8 cellular contexts compared by ENCODE assay signal in the genomic region with DNA sequence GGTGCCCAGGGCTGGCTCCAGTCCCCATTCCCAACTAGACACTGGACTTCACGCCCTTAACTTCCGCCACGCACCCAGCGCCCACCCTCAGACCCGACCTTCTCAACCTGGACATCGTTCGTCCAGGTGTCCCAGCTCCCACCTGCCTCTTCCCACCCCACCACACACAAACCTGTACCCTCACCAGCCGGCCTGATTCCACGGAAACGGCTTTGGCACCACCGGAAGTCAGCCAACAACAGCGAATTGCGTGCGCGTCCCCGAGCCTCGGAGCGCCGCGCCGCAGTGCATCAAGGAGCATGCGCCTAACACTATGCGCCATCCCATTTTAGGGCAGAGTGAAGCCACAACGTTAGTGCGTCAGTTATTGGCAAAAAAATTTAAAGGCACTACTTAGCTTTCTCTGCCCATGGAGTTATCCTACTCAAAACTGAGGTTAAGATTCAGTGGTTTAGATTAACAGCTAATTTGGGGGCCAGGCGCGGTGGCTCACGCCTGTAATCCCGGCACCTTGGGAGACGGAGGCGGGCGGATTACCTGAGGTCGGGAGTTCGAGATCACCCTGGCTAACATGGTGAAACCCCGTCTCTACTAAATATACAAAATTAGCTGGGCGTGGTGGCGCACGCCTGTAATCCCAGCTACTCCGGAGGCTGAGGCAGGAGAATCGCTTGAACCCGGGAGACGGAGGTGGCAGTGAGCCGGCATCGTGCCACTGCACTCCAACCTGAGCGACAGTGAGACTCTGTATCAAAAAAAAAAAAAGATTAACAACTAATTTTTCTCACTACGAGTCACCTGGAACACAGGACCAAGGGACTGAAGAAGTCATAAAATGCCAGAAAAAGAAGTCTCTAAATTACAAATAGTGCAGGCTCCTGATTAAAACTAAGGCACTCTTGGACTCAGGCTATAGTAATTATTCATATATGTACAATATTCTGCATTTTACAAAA. TPM values are rescaled to one million over a fixed set of nuclear protein-coding genes. Genes with fewer than 3 reads are reported as not detected.
DNase-seq lines count a peak whose midpoint lies in the region; ATAC-seq and TF ChIP-seq lines count a peak whose summit lies in the region.

A gene with protein sequence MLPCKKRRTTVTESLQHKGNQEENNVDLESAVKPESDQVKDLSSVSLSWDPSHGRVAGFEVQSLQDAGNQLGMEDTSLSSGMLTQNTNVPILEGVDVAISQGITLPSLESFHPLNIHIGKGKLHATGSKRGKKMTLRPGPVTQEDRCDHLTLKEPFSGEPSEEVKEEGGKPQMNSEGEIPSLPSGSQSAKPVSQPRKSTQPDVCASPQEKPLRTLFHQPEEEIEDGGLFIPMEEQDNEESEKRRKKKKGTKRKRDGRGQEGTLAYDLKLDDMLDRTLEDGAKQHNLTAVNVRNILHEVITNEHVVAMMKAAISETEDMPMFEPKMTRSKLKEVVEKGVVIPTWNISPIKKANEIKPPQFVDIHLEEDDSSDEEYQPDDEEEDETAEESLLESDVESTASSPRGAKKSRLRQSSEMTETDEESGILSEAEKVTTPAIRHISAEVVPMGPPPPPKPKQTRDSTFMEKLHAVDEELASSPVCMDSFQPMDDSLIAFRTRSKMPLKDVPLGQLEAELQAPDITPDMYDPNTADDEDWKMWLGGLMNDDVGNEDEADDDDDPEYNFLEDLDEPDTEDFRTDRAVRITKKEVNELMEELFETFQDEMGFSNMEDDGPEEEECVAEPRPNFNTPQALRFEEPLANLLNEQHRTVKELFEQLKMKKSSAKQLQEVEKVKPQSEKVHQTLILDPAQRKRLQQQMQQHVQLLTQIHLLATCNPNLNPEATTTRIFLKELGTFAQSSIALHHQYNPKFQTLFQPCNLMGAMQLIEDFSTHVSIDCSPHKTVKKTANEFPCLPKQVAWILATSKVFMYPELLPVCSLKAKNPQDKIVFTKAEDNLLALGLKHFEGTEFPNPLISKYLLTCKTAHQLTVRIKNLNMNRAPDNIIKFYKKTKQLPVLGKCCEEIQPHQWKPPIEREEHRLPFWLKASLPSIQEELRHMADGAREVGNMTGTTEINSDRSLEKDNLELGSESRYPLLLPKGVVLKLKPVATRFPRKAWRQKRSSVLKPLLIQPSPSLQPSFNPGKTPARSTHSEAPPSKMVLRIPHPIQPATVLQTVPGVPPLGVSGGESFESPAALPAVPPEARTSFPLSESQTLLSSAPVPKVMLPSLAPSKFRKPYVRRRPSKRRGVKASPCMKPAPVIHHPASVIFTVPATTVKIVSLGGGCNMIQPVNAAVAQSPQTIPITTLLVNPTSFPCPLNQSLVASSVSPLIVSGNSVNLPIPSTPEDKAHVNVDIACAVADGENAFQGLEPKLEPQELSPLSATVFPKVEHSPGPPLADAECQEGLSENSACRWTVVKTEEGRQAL (N-terminal part only) (minus strand): TSS at position 240 of the 956 bp plus-strand sequence. CDS start 3,434 bp downstream, outside the sequence.

- H3K4me1 ChIP-seq in BE2C = no peaks in the 10 kb centered on the region; the same call in 1 of the 2 replicates

- DNase-seq in BE2C (peak; percentile 92), HK-2 (ENCODE audit: unreplicated experiment) (peak; percentile 87), NCI-H82 treated with DMSO at 0.1 percent for 48 hours (lab: John Stamatoyannopoulos, UW; ENCODE audit: unreplicated experiment) (peak; percentile 93), dermis blood vessel endothelial cell (peak; percentile 96), left lobe of liver (ENCODE audit: low spot score) (peak; percentile 92)
- peak; percentile 87 to 91 for DNase-seq in activated CD4-positive, alpha-beta T cell treated with anti-CD3 and anti-CD28 coated beads, Interleukin-2, amount 50 U/mL, for 48 hours
- DNase-seq in stimulated activated CD4-positive, alpha-beta T cell treated with anti-CD3 and anti-CD28 coated beads, Interleukin-2, amount 100 ng/mL, for 4 hours (ENCODE audit: low read depth) = peak; percentile 82

- TF ChIP-seq CTCF in BE2C (IDR thresholded peaks at IDR 0.05; ENCODE audit: low read depth, low read length) = no peak

- ATAC-seq in GM19328 (IDR thresholded peaks at IDR 0.05; ENCODE audit: unreplicated experiment) (peak; percentile 37), left lobe of liver (peak; percentile 81)

- H3K36me3 ChIP-seq in BE2C = peaks cover 28% of the 10 kb centered on the region

- H3K9me3 ChIP-seq in BE2C = no peaks in the 10 kb centered on the region

- H3K4me3 ChIP-seq in BE2C (ENCODE audit: low read depth, low read length) = peak within 1 kb of the TSS; percentile 85

- no peaks in the 10 kb centered on the region for H3K27me3 ChIP-seq in BE2C

RNA-seq across cellular contexts. Expression of the gene that starts here (rescaled TPM):
- polyA plus RNA-seq in BE2C (2012; ENCODE audit: insufficient read depth, insufficient read length, low read depth) = 45.4 TPM
- total RNA-seq in dermis blood vessel endothelial cell = 31.8 and 34.3 TPM in 2 replicates
- 19.9 TPM for total RNA-seq in left lobe of liver

Comparison
In these comparisons a context has a peak if more than half of its experiments do, and no peak if none do; other contexts are left out.
1. Peak in every context shown above with its lines: DNase-seq, ATAC-seq and H3K4me3 ChIP-seq.